In the genomic region with DNA sequence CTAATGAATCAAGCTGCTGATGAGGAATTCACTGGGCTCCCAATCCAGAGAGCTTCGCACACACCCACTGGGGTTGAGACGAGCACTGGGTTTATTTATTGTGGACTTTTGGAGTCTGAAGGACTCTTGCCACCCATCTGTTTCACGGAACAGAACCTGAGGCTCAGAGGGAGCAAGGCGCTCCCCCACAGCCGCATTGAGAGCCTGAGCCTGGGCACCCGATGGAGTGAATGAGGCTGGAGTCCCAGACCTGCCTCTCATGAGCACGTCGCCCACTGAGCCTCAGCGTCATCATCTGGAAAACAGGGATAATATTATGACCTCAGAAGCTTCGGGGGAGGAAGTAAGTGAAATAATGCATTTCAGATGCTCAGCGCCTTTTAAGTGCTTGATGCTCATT, we compare ENCODE assay signal across 1 cellular context.
TF ChIP-seq lines count a peak whose summit lies in the region.

No MANE protein-coding gene starts in this region.

TF ChIP-seq in IMR-90, 13 proteins besides CTCF, POLR2A, EP300 and RAD21:
- no peak for TF ChIP-seq MAFK (IDR thresholded peaks at IDR 0.05; ENCODE audit: low read depth, low read length)
- no peak for TF ChIP-seq MAZ (IDR thresholded peaks at IDR 0.05; ENCODE audit: borderline replicate concordance, low read depth, low read length)
- no peak for TF ChIP-seq BHLHE40 (IDR thresholded peaks at IDR 0.05; ENCODE audit: low read depth, low read length)
- TF ChIP-seq MXI1 (IDR thresholded peaks at IDR 0.05; ENCODE audit: borderline replicate concordance, low read depth, low read length): no peak
- TF ChIP-seq CEBPB (IDR thresholded peaks at IDR 0.05; ENCODE audit: low read depth, low read length): no peak
- no peak for TF ChIP-seq FOS (IDR thresholded peaks at IDR 0.05; ENCODE audit: low read depth, low read length)
- TF ChIP-seq, protein P1, sequence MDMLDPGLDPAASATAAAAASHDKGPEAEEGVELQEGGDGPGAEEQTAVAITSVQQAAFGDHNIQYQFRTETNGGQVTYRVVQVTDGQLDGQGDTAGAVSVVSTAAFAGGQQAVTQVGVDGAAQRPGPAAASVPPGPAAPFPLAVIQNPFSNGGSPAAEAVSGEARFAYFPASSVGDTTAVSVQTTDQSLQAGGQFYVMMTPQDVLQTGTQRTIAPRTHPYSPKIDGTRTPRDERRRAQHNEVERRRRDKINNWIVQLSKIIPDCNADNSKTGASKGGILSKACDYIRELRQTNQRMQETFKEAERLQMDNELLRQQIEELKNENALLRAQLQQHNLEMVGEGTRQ (IDR thresholded peaks at IDR 0.05; ENCODE audit: low read depth, low read length): no peak
- TF ChIP-seq NFE2L2 (IDR thresholded peaks at IDR 0.05; ENCODE audit: low read depth, low read length): no peak
- TF ChIP-seq, protein P2, sequence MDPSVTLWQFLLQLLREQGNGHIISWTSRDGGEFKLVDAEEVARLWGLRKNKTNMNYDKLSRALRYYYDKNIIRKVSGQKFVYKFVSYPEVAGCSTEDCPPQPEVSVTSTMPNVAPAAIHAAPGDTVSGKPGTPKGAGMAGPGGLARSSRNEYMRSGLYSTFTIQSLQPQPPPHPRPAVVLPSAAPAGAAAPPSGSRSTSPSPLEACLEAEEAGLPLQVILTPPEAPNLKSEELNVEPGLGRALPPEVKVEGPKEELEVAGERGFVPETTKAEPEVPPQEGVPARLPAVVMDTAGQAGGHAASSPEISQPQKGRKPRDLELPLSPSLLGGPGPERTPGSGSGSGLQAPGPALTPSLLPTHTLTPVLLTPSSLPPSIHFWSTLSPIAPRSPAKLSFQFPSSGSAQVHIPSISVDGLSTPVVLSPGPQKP (IDR thresholded peaks at IDR 0.05; ENCODE audit: borderline replicate concordance, low read depth, low read length): no peak
- no peak for TF ChIP-seq CHD1 (IDR thresholded peaks at IDR 0.05; ENCODE audit: low read depth, low read length)
- no peak for TF ChIP-seq RFX5 (IDR thresholded peaks at IDR 0.05; ENCODE audit: low read depth, low read length)
- no peak for TF ChIP-seq RCOR1 (IDR thresholded peaks at IDR 0.05; ENCODE audit: insufficient replicate concordance, low read length)
- TF ChIP-seq SMC3 (IDR thresholded peaks at IDR 0.05; ENCODE audit: low read depth, low read length): no peak
